Comparison of ENCODE assay signal across 15 cellular contexts in the genomic region with DNA sequence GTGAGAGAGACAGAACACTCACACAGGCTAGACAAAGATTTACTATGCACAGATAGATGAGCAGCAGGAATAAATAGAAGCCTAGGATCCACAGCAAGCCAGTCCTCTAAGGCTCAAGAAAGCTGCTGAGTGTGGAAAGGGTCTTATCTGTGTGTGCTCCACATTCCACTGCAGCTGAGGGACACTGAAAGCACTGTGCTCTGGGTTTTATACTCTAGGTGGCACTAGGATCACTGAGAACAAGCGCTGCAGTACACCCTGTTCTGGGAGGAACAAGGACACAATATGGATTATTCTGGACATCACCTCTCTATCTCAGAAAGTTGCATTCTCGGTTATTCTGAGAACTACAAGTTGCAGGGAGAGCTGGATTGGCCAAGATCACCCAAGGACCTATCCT. TPM values are rescaled to one million over a fixed set of nuclear protein-coding genes. Genes with fewer than 3 reads are reported as not detected.
DNase-seq lines count a peak whose midpoint lies in the region; ATAC-seq, FAIRE-seq and TF ChIP-seq lines count a peak whose summit lies in the region.
"Had no signal": no experiment of that assay in that cellular context is flagged by ENCODE, and none has a peak within 500 bp of the region (broad histone marks: within the 10 kb centered on the region; RNA-seq: fewer than 3 reads in every experiment).

No MANE protein-coding gene starts in this region.

- no peaks in the 10 kb centered on the region for H3K79me2 ChIP-seq in OCI-LY7 (ENCODE audit: insufficient read depth, low read depth, low read length)
- H3K79me2 ChIP-seq in hepatocyte: no peaks in the 10 kb centered on the region

- no peaks in the 10 kb centered on the region for H4K20me1 ChIP-seq in OCI-LY7 (ENCODE audit: insufficient read depth, low read length)
- H4K20me1 ChIP-seq in hepatocyte (ENCODE audit: insufficient read depth, poor library complexity, severe bottlenecking): no peaks in the 10 kb centered on the region

- 64% methylated on average over 2 of the region's 2 CpGs for WGBS in hepatocyte (ENCODE audit: low lambda C conversion rate, missing lambda C conversion rate)
- 49 to 58% (median 53%) methylated on average over 2 of the region's 2 CpGs for WGBS in stomach, 5 donors

- DNase-seq in D721Med (ENCODE audit: insufficient read length, low spot score) (no peak), HCEC 1CT (peak; percentile 7), OCI-LY7 (ENCODE audit: low spot score) (no peak), hepatocyte (ENCODE audit: low spot score) (peak; percentile 15), HPDE6-E6E7 (ENCODE audit: extremely low spot score) (no peak), stomach (no peak), uterus (no peak)
- DNase-seq: activated naive CD4-positive, alpha-beta T cell; hippocampal formation; NCI-H1930; NK-92 treated with Interleukin-12 subunit alpha and Interleukin-12 subunit beta, amount 100 ng/mL, for 24 hours; stimulated activated CD4-positive, alpha-beta T cell treated with anti-CD3 and anti-CD28 coated beads, Interleukin-2, amount 100 ng/mL, for 24 hours; stimulated activated CD8-positive, alpha-beta memory T cell treated with anti-CD3 and anti-CD28 coated beads, Interleukin-4, amount 100 ng/mL, for 48 hours; thyroid gland had no signal

- TF ChIP-seq CTCF in D721Med (IDR thresholded peaks at IDR 0.05; ENCODE audit: insufficient read depth, missing control alignments) (peak; percentile 12), OCI-LY7 (conservative IDR thresholded peaks at IDR 0.05; ENCODE audit: low read length) (peak; percentile 49), hepatocyte (IDR thresholded peaks at IDR 0.05; ENCODE audit: poor library complexity) (no peak), stomach (IDR thresholded peaks at IDR 0.05) (no peak), uterus (IDR thresholded peaks at IDR 0.05) (no peak)

- FAIRE-seq in D721Med (lab: Jason Lieb, UNC): no peak

- H3K4me3 ChIP-seq in OCI-LY7 (ENCODE audit: low read depth, low read length, poor library complexity, severe bottlenecking): no peak overlapping the region
- no peak overlapping the region for H3K4me3 ChIP-seq in hepatocyte
- H3K4me3 ChIP-seq in stomach: no peak overlapping the region
- H3K4me3 ChIP-seq in uterus: no peak overlapping the region
- H3K4me3 ChIP-seq: thyroid gland had no signal

- no peak overlapping the region for H3K4me2 ChIP-seq in OCI-LY7 (ENCODE audit: low read length)
- no peak overlapping the region for H3K4me2 ChIP-seq in hepatocyte

- H3K9me2 ChIP-seq in OCI-LY7 (ENCODE audit: insufficient read depth, low read length) (no peaks in the 10 kb centered on the region), hepatocyte (replicated peaks; ENCODE audit: insufficient read depth) (no peaks in the 10 kb centered on the region)

- TF ChIP-seq POLR2A in stomach (IDR thresholded peaks at IDR 0.05) (no peak), uterus (IDR thresholded peaks at IDR 0.05) (no peak)

- CTCF ChIA-PET in OCI-LY7 (lab: Charles Lee; ENCODE audit: unreplicated experiment): no interaction called here

- ATAC-seq in HG03039 (IDR thresholded peaks at IDR 0.05; ENCODE audit: unreplicated experiment): no peak

- H3K9me3 ChIP-seq in OCI-LY7 (ENCODE audit: low read length): no peaks in the 10 kb centered on the region
- no peaks in the 10 kb centered on the region for H3K9me3 ChIP-seq in hepatocyte (ENCODE audit: low read depth)
- H3K9me3 ChIP-seq in stomach: peaks cover 0 to 10% (median 5%) of the 10 kb centered on the region in 4 donors
- H3K9me3 ChIP-seq in uterus: no peaks in the 10 kb centered on the region
- H3K9me3 ChIP-seq: thyroid gland had no signal

- H3K27me3 ChIP-seq in hepatocyte (no peaks in the 10 kb centered on the region), stomach (peaks cover 0 to 5% (median 0%) of the 10 kb centered on the region in 3 donors), uterus (no peaks in the 10 kb centered on the region)
- H3K27me3 ChIP-seq: thyroid gland had no signal

- H3K4me1 ChIP-seq in OCI-LY7 (ENCODE audit: insufficient read depth, low read length, poor library complexity, severe bottlenecking): peaks cover 4% of the 10 kb centered on the region
- no peaks in the 10 kb centered on the region for H3K4me1 ChIP-seq in hepatocyte (ENCODE audit: insufficient read depth)
- H3K4me1 ChIP-seq in stomach: peaks cover 0 to 7% (median 4%) of the 10 kb centered on the region in 4 donors
- H3K4me1 ChIP-seq in uterus: no peaks in the 10 kb centered on the region
- H3K4me1 ChIP-seq: thyroid gland had no signal

- TF ChIP-seq EP300 in stomach (IDR thresholded peaks at IDR 0.05): no peak

- no peak overlapping the region for H2AFZ ChIP-seq in OCI-LY7 (ENCODE audit: low read length)
- no peak overlapping the region for H2AFZ ChIP-seq in hepatocyte

- intact Hi-C loops in OCI-LY7 (cut with micrococcal nuclease; ENCODE audit: unreplicated experiment): loop anchor here (5.0 to 10.0 kb wide), 2 partner anchors 444 to 1673 kb away; a partner anchor contains a TSS
- intact Hi-C loops in stomach (cut with DNase I; ENCODE audit: low total_unique reads): no loop called here
- intact Hi-C loops in uterus (cut with DNase I; ENCODE audit: low total_unique reads): no loop called here

- no peaks in the 10 kb centered on the region for H3K36me3 ChIP-seq in OCI-LY7 (ENCODE audit: insufficient read depth, low read length)
- no peaks in the 10 kb centered on the region for H3K36me3 ChIP-seq in hepatocyte (replicated peaks; ENCODE audit: insufficient read depth, low read depth)
- H3K36me3 ChIP-seq in stomach: no peaks in the 10 kb centered on the region
- H3K36me3 ChIP-seq in uterus: no peaks in the 10 kb centered on the region
- H3K36me3 ChIP-seq: thyroid gland had no signal

- BruUV-seq in OCI-LY7 (replicated peaks; lab: Mats Ljungman, UMichigan): no TSS peak

- POLR2A ChIA-PET in OCI-LY7 (lab: Charles Lee): interaction anchor here (0.6 to 0.7 kb wide), 2 partner anchors 26 to 1615 kb away, joined by 4 to 6 read pairs; no protein-coding TSS in a partner anchor

- H3K27ac ChIP-seq in OCI-LY7 (ENCODE audit: low read depth, low read length, poor library complexity, severe bottlenecking) (no peak overlapping the region), hepatocyte (no peak overlapping the region), stomach (no peak overlapping the region), uterus (no peak overlapping the region)
- H3K27ac ChIP-seq: thyroid gland had no signal

RNA-seq across cellular contexts. Expression of a gene that starts 4.9 kb away (rescaled TPM):
- 24.4 and 25.8 TPM in 2 replicates for total RNA-seq in OCI-LY7 (2014; rRNA removed; shearing (Covaris generic))
- total RNA-seq in OCI-LY7 (2022): 30.2 and 35.2 TPM in 2 replicates
- total RNA-seq in hepatocyte: 39.4 and 42.5 TPM in 2 replicates
- polyA plus RNA-seq in hepatocyte: 26.3 and 30.7 TPM in 2 replicates
- 10 to 100 TPM; 12.5 to 55.9 (median 23.3) TPM for total RNA-seq in stomach
- polyA plus RNA-seq in stomach: 10 to 100 TPM in 1 of 3 donors, 1 to 10 TPM in 2; 8.4 to 21.7 (median 9.7) TPM
- total RNA-seq in uterus: 100 to 1,000 TPM in 1 of 4 donors, 10 to 100 TPM in 3; 12.0 to 136 (median 45.1) TPM

Comparison
In these comparisons a context has a peak if more than half of its experiments do, and no peak if none do; other contexts are left out.
1. DNase-seq: peak in HCEC 1CT (single experiment) and hepatocyte (single experiment); none in D721Med (single experiment), OCI-LY7 (single experiment), HPDE6-E6E7 (single experiment), stomach (single experiment) and uterus (0 of 2).
2. CTCF ChIP-seq: peak in D721Med (single experiment) and OCI-LY7 (single experiment); none in hepatocyte (single experiment), stomach (0 of 7) and uterus (0 of 4).